In genomic region chr12:104510145-104510872, GRCh38 we compare ENCODE assay signal across 16 cellular contexts. TPM values are rescaled to one million over a fixed set of nuclear protein-coding genes. Genes with fewer than 3 reads are reported as not detected.
DNase-seq lines count a peak whose midpoint lies in the region; ATAC-seq and TF ChIP-seq lines count a peak whose summit lies in the region.
"Had no signal": no experiment of that assay in that cellular context is flagged by ENCODE, and none has a peak within 500 bp of the region (broad histone marks: within the 10 kb centered on the region; RNA-seq: fewer than 3 reads in every experiment).

No MANE protein-coding gene starts in this region.

- H3K27ac ChIP-seq in spleen = no peak overlapping the region
- H3K27ac ChIP-seq: gastroesophageal sphincter, stomach had no signal

- H3K27me3 Mint-ChIP-seq in activated CD4-positive, alpha-beta memory T cell treated with anti-CD3 and anti-CD28 coated beads, Interleukin-2, amount 10 ng/mL, durations not matched to agents 7 days and 5 days = no peaks in the 10 kb centered on the region
- no peaks in the 10 kb centered on the region for H3K27me3 Mint-ChIP-seq in activated CD4-positive, alpha-beta memory T cell treated with anti-CD3 and anti-CD28 coated beads for 36 hours
- no peaks in the 10 kb centered on the region for H3K27me3 Mint-ChIP-seq in central memory CD8-positive, alpha-beta T cell
- H3K27me3 Mint-ChIP-seq in neural crest cell (ENCODE audit: low read depth) = no peaks in the 10 kb centered on the region

- ATAC-seq in central memory CD8-positive, alpha-beta T cell (replicated peaks; ENCODE audit: extremely low read depth, poor library complexity, severe bottlenecking) = no peak
- ATAC-seq: gastroesophageal sphincter had no signal

- H3K4me1 ChIP-seq in spleen = peaks cover 10 to 86% (median 49%) of the 10 kb centered on the region in 6 donors

- peaks cover 62% of the 10 kb centered on the region for H3K4me1 Mint-ChIP-seq in activated CD4-positive, alpha-beta memory T cell treated with anti-CD3 and anti-CD28 coated beads, Interleukin-2, amount 10 ng/mL, durations not matched to agents 7 days and 5 days
- H3K4me1 Mint-ChIP-seq in activated CD4-positive, alpha-beta memory T cell treated with anti-CD3 and anti-CD28 coated beads for 36 hours (ENCODE audit: low read depth) = peaks cover 72% of the 10 kb centered on the region
- peaks cover 88% of the 10 kb centered on the region for H3K4me1 Mint-ChIP-seq in central memory CD8-positive, alpha-beta T cell
- peaks cover 29% of the 10 kb centered on the region for H3K4me1 Mint-ChIP-seq in neural crest cell

- no peaks in the 10 kb centered on the region for H3K36me3 ChIP-seq in spleen
- H3K36me3 ChIP-seq: gastroesophageal sphincter, stomach had no signal

- H3K36me3 Mint-ChIP-seq in activated CD4-positive, alpha-beta memory T cell treated with anti-CD3 and anti-CD28 coated beads, Interleukin-2, amount 10 ng/mL, durations not matched to agents 7 days and 5 days (ENCODE audit: low read depth) = peaks cover 79% of the 10 kb centered on the region
- peaks cover 8% of the 10 kb centered on the region for H3K36me3 Mint-ChIP-seq in activated CD4-positive, alpha-beta memory T cell treated with anti-CD3 and anti-CD28 coated beads for 36 hours
- peaks cover 6% of the 10 kb centered on the region for H3K36me3 Mint-ChIP-seq in central memory CD8-positive, alpha-beta T cell (ENCODE audit: insufficient read depth)
- H3K36me3 Mint-ChIP-seq in neural crest cell (ENCODE audit: low read depth) = peaks cover 5% of the 10 kb centered on the region

- H3K9me3 ChIP-seq in spleen = no peaks in the 10 kb centered on the region
- H3K9me3 ChIP-seq: gastroesophageal sphincter, stomach had no signal

- no peak overlapping the region for H3K4me3 ChIP-seq in spleen
- H3K4me3 ChIP-seq: gastroesophageal sphincter, stomach had no signal

- no peak for TF ChIP-seq POLR2A in spleen (IDR thresholded peaks at IDR 0.05)

- POLR2A ChIA-PET in activated CD4-positive, alpha-beta memory T cell treated with anti-CD3 and anti-CD28 coated beads, Interleukin-2, amount 10 ng/mL, durations not matched to agents 7 days and 5 days (lab: Charles Lee) = interaction anchor here (1.1 to 2.6 kb wide), 3 partner anchors 16 to 53 kb away, joined by 3 to 8 read pairs (median 6); no protein-coding TSS in a partner anchor
- POLR2A ChIA-PET in activated CD4-positive, alpha-beta memory T cell treated with anti-CD3 and anti-CD28 coated beads for 36 hours (lab: Charles Lee) = no interaction called here

- intact Hi-C loops in activated CD4-positive, alpha-beta memory T cell treated with anti-CD3 and anti-CD28 coated beads for 36 hours (cut with micrococcal nuclease) = no loop called here
- intact Hi-C loops in spleen (cut with DNase I; ENCODE audit: low total_unique reads) = no loop called here

- CTCF ChIA-PET in activated CD4-positive, alpha-beta memory T cell treated with anti-CD3 and anti-CD28 coated beads, Interleukin-2, amount 10 ng/mL, durations not matched to agents 7 days and 5 days (lab: Charles Lee) = interaction anchor here (0.8 to 2.0 kb wide), 2 partner anchors 32 to 449 kb away, joined by 4 to 5 read pairs; no protein-coding TSS in a partner anchor
- CTCF ChIA-PET in activated CD4-positive, alpha-beta memory T cell treated with anti-CD3 and anti-CD28 coated beads for 36 hours (lab: Charles Lee) = no interaction called here

- H3K9me3 Mint-ChIP-seq in activated CD4-positive, alpha-beta memory T cell treated with anti-CD3 and anti-CD28 coated beads, Interleukin-2, amount 10 ng/mL, durations not matched to agents 7 days and 5 days = no peaks in the 10 kb centered on the region
- H3K9me3 Mint-ChIP-seq in activated CD4-positive, alpha-beta memory T cell treated with anti-CD3 and anti-CD28 coated beads for 36 hours = peaks cover 9% of the 10 kb centered on the region
- no peaks in the 10 kb centered on the region for H3K9me3 Mint-ChIP-seq in central memory CD8-positive, alpha-beta T cell
- H3K9me3 Mint-ChIP-seq in neural crest cell = peaks cover 6% of the 10 kb centered on the region

- H3K27ac Mint-ChIP-seq in activated CD4-positive, alpha-beta memory T cell treated with anti-CD3 and anti-CD28 coated beads, Interleukin-2, amount 10 ng/mL, durations not matched to agents 7 days and 5 days = peak overlapping the region; percentile 27
- H3K27ac Mint-ChIP-seq in activated CD4-positive, alpha-beta memory T cell treated with anti-CD3 and anti-CD28 coated beads for 36 hours = no peak overlapping the region
- H3K27ac Mint-ChIP-seq in central memory CD8-positive, alpha-beta T cell (ENCODE audit: low read depth) = no peak overlapping the region
- no peak overlapping the region for H3K27ac Mint-ChIP-seq in neural crest cell (ENCODE audit: unreplicated experiment)

- DNase-seq in activated CD4-positive, alpha-beta memory T cell treated with anti-CD3 and anti-CD28 coated beads, Interleukin-2, amount 10 ng/mL, durations not matched to agents 7 days and 5 days = no peak
- DNase-seq in activated CD4-positive, alpha-beta memory T cell treated with anti-CD3 and anti-CD28 coated beads for 36 hours = no peak
- DNase-seq in HUDEP-2 (lab: John Stamatoyannopoulos, UW; ENCODE audit: unreplicated experiment in 76 of 76) = peak in 40 of 76 experiments; percentile 10 to 69 (median 36)
- DNase-seq in central memory CD8-positive, alpha-beta T cell (ENCODE audit: low spot score in 2 of 2) = no peak
- DNase-seq in neural crest cell (ENCODE audit: low read depth, low spot score) = no peak
- no peak for DNase-seq in NCI-H2227 treated with DMSO at 0.1 percent for 48 hours (lab: John Stamatoyannopoulos, UW)
- no peak for DNase-seq in COR-L47 (lab: John Stamatoyannopoulos, UW)
- DNase-seq in spleen = no peak
- DNase-seq: amygdala; Calu3; GOT3; NCI-H1092 treated with DMSO at 0.1 percent for 48 hours; NCI-H2107; stimulated activated CD4-positive, alpha-beta T cell treated with anti-CD3 and anti-CD28 coated beads, Interleukin-15, amount 100 ng/mL, for 24 hours; stomach had no signal

- H3K27me3 ChIP-seq in spleen (replicated peaks in 1 of 7) = no peaks in the 10 kb centered on the region
- H3K27me3 ChIP-seq: gastroesophageal sphincter, stomach had no signal

- TF ChIP-seq CTCF in neural crest cell (conservative IDR thresholded peaks at IDR 0.05) = no peak
- TF ChIP-seq CTCF in spleen (IDR thresholded peaks at IDR 0.05 in 8 of 11, conservative IDR thresholded peaks at IDR 0.05 in 3 of 11) = no peak

- WGBS in spleen, 5 donors = 38 to 64% (median 47%) methylated on average over 2 of the region's 2 CpGs

- no peak overlapping the region for H3K4me3 Mint-ChIP-seq in activated CD4-positive, alpha-beta memory T cell treated with anti-CD3 and anti-CD28 coated beads, Interleukin-2, amount 10 ng/mL, durations not matched to agents 7 days and 5 days
- no peak overlapping the region for H3K4me3 Mint-ChIP-seq in activated CD4-positive, alpha-beta memory T cell treated with anti-CD3 and anti-CD28 coated beads for 36 hours
- H3K4me3 Mint-ChIP-seq in central memory CD8-positive, alpha-beta T cell = peak overlapping the region; percentile 19
- peak overlapping the region; percentile 11 for H3K4me3 Mint-ChIP-seq in neural crest cell

RNA-seq across cellular contexts. Expression of gene CHST11, which starts 53.6 kb away (rescaled TPM):
- total RNA-seq in activated CD4-positive, alpha-beta memory T cell treated with anti-CD3 and anti-CD28 coated beads, Interleukin-2, amount 10 ng/mL, durations not matched to agents 7 days and 5 days = 100 to 1,000 TPM; 124 to 125 TPM
- total RNA-seq in activated CD4-positive, alpha-beta memory T cell treated with anti-CD3 and anti-CD28 coated beads for 36 hours = 10 to 100 TPM; 58.3 to 59.0 TPM
- total RNA-seq in neural crest cell = 10.0 and 10.2 TPM in 2 replicates
- 10 to 100 TPM; 45.0 to 65.1 (median 56.1) TPM for total RNA-seq in spleen
- 1 to 10 TPM; 5.2 to 6.1 (median 5.8) TPM for polyA plus RNA-seq in spleen

Comparison
In these comparisons a context has a peak if more than half of its experiments do, and no peak if none do; other contexts are left out.
1. DNase-seq: peak in HUDEP-2 (40 of 76); none in activated CD4-positive, alpha-beta memory T cell treated with anti-CD3 and anti-CD28 coated beads, Interleukin-2, amount 10 ng/mL, durations not matched to agents 7 days and 5 days (single experiment), activated CD4-positive, alpha-beta memory T cell treated with anti-CD3 and anti-CD28 coated beads for 36 hours (single experiment), central memory CD8-positive, alpha-beta T cell (0 of 2), neural crest cell (single experiment), NCI-H2227 treated with DMSO at 0.1 percent for 48 hours (single experiment), COR-L47 (single experiment) and spleen (single experiment).
2. H3K4me3 Mint-ChIP-seq: peak in central memory CD8-positive, alpha-beta T cell (single experiment) and neural crest cell (single experiment); none in activated CD4-positive, alpha-beta memory T cell treated with anti-CD3 and anti-CD28 coated beads, Interleukin-2, amount 10 ng/mL, durations not matched to agents 7 days and 5 days (single experiment) and activated CD4-positive, alpha-beta memory T cell treated with anti-CD3 and anti-CD28 coated beads for 36 hours (single experiment).